ENCODE assay signal across 1 cellular context in the genomic region with DNA sequence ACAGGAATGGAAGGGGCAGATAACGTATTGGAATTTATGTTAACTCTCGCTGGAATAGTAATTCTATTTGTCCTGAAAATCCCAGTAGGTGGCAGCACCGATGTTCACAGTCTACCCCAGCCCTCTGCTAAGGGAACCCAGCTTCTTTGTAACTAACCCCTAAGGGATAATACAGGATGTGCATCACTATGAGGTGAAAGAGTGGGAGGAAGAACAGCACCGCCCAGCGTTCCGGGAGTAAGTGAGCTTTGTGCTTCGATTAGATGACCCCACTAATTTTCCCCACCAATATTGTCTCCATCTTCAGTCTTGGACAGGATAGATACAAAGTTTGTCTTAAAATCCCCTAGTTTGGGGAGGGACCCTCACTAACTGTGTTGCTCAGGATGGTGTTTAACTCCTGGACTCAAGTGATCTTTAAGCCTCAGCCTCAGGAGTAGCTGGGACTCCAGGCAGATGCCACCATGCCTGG.
TF ChIP-seq lines count a peak whose summit lies in the region.

No MANE protein-coding gene starts in this region.

TF ChIP-seq in HepG2, 621 proteins besides CTCF, POLR2A, EP300 and RAD21 (continued from another document):
- TF ChIP-seq ZNF142 (CRISPR knock-in tag; IDR thresholded peaks at IDR 0.05) (peak; percentile 97), SMC3 (IDR thresholded peaks at IDR 0.05; ENCODE audit: low read length) (peak; percentile 64), STAG1 (CRISPR knock-in tag; IDR thresholded peaks at IDR 0.05) (peak; percentile 80), NAIF1 (CRISPR knock-in tag; IDR thresholded peaks at IDR 0.05; ENCODE audit: borderline replicate concordance) (no peak), ZNF792 (CRISPR knock-in tag; IDR thresholded peaks at IDR 0.05) (no peak), ZNF710 (CRISPR knock-in tag; IDR thresholded peaks at IDR 0.05; ENCODE audit: borderline replicate concordance) (peak; percentile 36; the same call in 1 of the 2 replicates), ZNF136 (CRISPR knock-in tag; IDR thresholded peaks at IDR 0.05; ENCODE audit: low read depth) (no peak), ESRRA (CRISPR knock-in tag; IDR thresholded peaks at IDR 0.05; ENCODE audit: low read depth) (peak; percentile 28; the same call in 1 of the 2 replicates), IRF2 (CRISPR knock-in tag; IDR thresholded peaks at IDR 0.05) (peak; percentile 70; the same call in 1 of the 2 replicates), ZNF12 (CRISPR knock-in tag; IDR thresholded peaks at IDR 0.05) (0 out of 2 replicates have a peak, but pooled peaks have one; percentile 40), SALL2 (CRISPR knock-in tag; IDR thresholded peaks at IDR 0.05) (0 out of 2 replicates have a peak, but pooled peaks have one; percentile 23), ZNF558 (CRISPR knock-in tag; IDR thresholded peaks at IDR 0.05; ENCODE audit: borderline replicate concordance) (no peak), ZNF430 (CRISPR knock-in tag; IDR thresholded peaks at IDR 0.05) (0 out of 2 replicates have a peak, but pooled peaks have one; percentile 32), HNF4A (CRISPR knock-in tag; IDR thresholded peaks at IDR 0.05) (0 out of 2 replicates have a peak, but pooled peaks have one; percentile 23), CAMTA2 (CRISPR knock-in tag; IDR thresholded peaks at IDR 0.05; ENCODE audit: borderline replicate concordance) (no peak), PBX2 (CRISPR knock-in tag; IDR thresholded peaks at IDR 0.05) (no peak), HDAC2 (CRISPR knock-in tag; IDR thresholded peaks at IDR 0.05) (no peak), GABPB1 (CRISPR knock-in tag; IDR thresholded peaks at IDR 0.05) (peak; percentile 60; the same call in 1 of the 2 replicates), ZNF510 (CRISPR knock-in tag; IDR thresholded peaks at IDR 0.05; ENCODE audit: low read depth) (no peak), ELF1 (CRISPR knock-in tag; IDR thresholded peaks at IDR 0.05) (0 out of 2 replicates have a peak, but pooled peaks have one; percentile 21), SOX6 (IDR thresholded peaks at IDR 0.05) (no peak), SOX6 (CRISPR knock-in tag; IDR thresholded peaks at IDR 0.05) (peak; percentile 54; the same call in 1 of the 2 replicates), ZNF644 (CRISPR knock-in tag; IDR thresholded peaks at IDR 0.05; ENCODE audit: low read depth) (0 out of 2 replicates have a peak, but pooled peaks have one; percentile 37), MIXL1 (CRISPR knock-in tag; IDR thresholded peaks at IDR 0.05) (0 out of 2 replicates have a peak, but pooled peaks have one; percentile 38), CREM (IDR thresholded peaks at IDR 0.05) (peak; percentile 25; the same call in 1 of the 2 replicates), CREM (CRISPR knock-in tag; IDR thresholded peaks at IDR 0.05) (no peak), POGK (CRISPR knock-in tag; conservative IDR thresholded peaks at IDR 0.05) (0 out of 2 replicates have a peak, but pooled peaks have one; percentile 15), POGZ (CRISPR knock-in tag; IDR thresholded peaks at IDR 0.05) (peak; percentile 78), NONO (IDR thresholded peaks at IDR 0.05) (no peak), NONO (CRISPR knock-in tag; conservative IDR thresholded peaks at IDR 0.05) (0 out of 2 replicates have a peak, but pooled peaks have one; percentile 31), BRCA1 (CRISPR knock-in tag; IDR thresholded peaks at IDR 0.05) (0 out of 2 replicates have a peak, but pooled peaks have one; percentile 15), HMG20A (CRISPR knock-in tag; IDR thresholded peaks at IDR 0.05; ENCODE audit: borderline replicate concordance) (no peak), SPEN (CRISPR knock-in tag; IDR thresholded peaks at IDR 0.05; ENCODE audit: low read depth) (0 out of 2 replicates have a peak, but pooled peaks have one; percentile 30), ZMYM4 (CRISPR knock-in tag; IDR thresholded peaks at IDR 0.05) (peak; percentile 92), DRAP1 (CRISPR knock-in tag; IDR thresholded peaks at IDR 0.05) (0 out of 2 replicates have a peak, but pooled peaks have one; percentile 15), HMGA1 (CRISPR knock-in tag; conservative IDR thresholded peaks at IDR 0.05) (no peak), NR2F6 (IDR thresholded peaks at IDR 0.05) (peak; percentile 28; the same call in 1 of the 2 replicates), NR2F6 (CRISPR knock-in tag; IDR thresholded peaks at IDR 0.05) (0 out of 2 replicates have a peak, but pooled peaks have one; percentile 7), KAT7 (CRISPR knock-in tag; IDR thresholded peaks at IDR 0.05; ENCODE audit: borderline replicate concordance) (0 out of 2 replicates have a peak, but pooled peaks have one; percentile 58), KDM5A (IDR thresholded peaks at IDR 0.05; ENCODE audit: borderline replicate concordance, low read length) (peak; percentile 54; the same call in 1 of the 2 replicates), SMYD3 (CRISPR knock-in tag; IDR thresholded peaks at IDR 0.05) (no peak), SP5 (CRISPR knock-in tag; IDR thresholded peaks at IDR 0.05; ENCODE audit: borderline replicate concordance, low read depth) (peak; percentile 33; the same call in 1 of the 2 replicates), ZNF264 (CRISPR knock-in tag; IDR thresholded peaks at IDR 0.05) (0 out of 2 replicates have a peak, but pooled peaks have one; percentile 25), HOXA3 (CRISPR knock-in tag; IDR thresholded peaks at IDR 0.05) (peak; percentile 77), ZNF724P (CRISPR knock-in tag; IDR thresholded peaks at IDR 0.05; ENCODE audit: borderline replicate concordance) (no peak), TARDBP (CRISPR knock-in tag; IDR thresholded peaks at IDR 0.05) (peak; percentile 45; the same call in 1 of the 2 replicates), GABPA (IDR thresholded peaks at IDR 0.05; ENCODE audit: low read depth, low read length) (no peak), GABPA (CRISPR knock-in tag; IDR thresholded peaks at IDR 0.05; ENCODE audit: low read depth) (peak; percentile 79)
- TF ChIP-seq, protein P1, sequence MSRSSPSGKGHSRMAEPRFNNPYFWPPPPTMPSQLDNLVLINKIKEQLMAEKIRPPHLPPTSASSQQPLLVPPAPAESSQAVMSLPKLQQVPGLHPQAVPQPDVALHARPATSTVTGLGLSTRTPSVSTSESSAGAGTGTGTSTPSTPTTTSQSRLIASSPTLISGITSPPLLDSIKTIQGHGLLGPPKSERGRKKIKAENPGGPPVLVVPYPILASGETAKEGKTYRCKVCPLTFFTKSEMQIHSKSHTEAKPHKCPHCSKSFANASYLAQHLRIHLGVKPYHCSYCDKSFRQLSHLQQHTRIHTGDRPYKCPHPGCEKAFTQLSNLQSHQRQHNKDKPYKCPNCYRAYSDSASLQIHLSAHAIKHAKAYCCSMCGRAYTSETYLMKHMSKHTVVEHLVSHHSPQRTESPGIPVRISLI (CRISPR knock-in tag; IDR thresholded peaks at IDR 0.05; ENCODE audit: borderline replicate concordance) = 0 out of 2 replicates have a peak, but pooled peaks have one; percentile 30
- TF ChIP-seq, protein P2, sequence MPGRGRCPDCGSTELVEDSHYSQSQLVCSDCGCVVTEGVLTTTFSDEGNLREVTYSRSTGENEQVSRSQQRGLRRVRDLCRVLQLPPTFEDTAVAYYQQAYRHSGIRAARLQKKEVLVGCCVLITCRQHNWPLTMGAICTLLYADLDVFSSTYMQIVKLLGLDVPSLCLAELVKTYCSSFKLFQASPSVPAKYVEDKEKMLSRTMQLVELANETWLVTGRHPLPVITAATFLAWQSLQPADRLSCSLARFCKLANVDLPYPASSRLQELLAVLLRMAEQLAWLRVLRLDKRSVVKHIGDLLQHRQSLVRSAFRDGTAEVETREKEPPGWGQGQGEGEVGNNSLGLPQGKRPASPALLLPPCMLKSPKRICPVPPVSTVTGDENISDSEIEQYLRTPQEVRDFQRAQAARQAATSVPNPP (CRISPR knock-in tag; IDR thresholded peaks at IDR 0.05) = no peak
- TF ChIP-seq, protein P3, sequence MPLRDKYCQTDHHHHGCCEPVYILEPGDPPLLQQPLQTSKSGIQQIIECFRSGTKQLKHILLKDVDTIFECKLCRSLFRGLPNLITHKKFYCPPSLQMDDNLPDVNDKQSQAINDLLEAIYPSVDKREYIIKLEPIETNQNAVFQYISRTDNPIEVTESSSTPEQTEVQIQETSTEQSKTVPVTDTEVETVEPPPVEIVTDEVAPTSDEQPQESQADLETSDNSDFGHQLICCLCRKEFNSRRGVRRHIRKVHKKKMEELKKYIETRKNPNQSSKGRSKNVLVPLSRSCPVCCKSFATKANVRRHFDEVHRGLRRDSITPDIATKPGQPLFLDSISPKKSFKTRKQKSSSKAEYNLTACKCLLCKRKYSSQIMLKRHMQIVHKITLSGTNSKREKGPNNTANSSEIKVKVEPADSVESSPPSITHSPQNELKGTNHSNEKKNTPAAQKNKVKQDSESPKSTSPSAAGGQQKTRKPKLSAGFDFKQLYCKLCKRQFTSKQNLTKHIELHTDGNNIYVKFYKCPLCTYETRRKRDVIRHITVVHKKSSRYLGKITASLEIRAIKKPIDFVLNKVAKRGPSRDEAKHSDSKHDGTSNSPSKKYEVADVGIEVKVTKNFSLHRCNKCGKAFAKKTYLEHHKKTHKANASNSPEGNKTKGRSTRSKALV (CRISPR knock-in tag; IDR thresholded peaks at IDR 0.05) = 0 out of 2 replicates have a peak, but pooled peaks have one; percentile 24
